ENCODE assay signal across 1 cellular context in the genomic region with DNA sequence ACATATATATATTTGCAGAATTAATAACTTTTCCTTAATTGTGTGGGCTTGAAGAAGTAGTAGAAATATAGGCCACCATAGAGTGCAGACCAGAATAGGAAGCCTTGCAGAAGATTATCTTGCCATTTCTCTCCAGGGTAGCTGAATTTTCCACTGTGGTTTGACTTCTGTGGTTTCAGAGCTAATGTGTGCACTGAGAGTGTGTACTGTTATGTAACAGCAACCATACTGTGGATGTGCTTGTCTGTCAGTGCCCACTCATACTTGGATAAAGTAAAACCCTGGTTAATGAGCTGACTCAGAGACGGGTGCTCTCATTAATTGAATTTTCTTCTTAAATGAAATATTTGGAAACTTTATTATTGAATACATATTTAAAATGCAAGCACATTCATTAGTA.
TF ChIP-seq lines count a peak whose summit lies in the region.

No MANE protein-coding gene starts in this region.

TF ChIP-seq in GM12878, 131 proteins besides CTCF, POLR2A, EP300 and RAD21 (continued from another document and continues in another):
- TF ChIP-seq, protein P1, sequence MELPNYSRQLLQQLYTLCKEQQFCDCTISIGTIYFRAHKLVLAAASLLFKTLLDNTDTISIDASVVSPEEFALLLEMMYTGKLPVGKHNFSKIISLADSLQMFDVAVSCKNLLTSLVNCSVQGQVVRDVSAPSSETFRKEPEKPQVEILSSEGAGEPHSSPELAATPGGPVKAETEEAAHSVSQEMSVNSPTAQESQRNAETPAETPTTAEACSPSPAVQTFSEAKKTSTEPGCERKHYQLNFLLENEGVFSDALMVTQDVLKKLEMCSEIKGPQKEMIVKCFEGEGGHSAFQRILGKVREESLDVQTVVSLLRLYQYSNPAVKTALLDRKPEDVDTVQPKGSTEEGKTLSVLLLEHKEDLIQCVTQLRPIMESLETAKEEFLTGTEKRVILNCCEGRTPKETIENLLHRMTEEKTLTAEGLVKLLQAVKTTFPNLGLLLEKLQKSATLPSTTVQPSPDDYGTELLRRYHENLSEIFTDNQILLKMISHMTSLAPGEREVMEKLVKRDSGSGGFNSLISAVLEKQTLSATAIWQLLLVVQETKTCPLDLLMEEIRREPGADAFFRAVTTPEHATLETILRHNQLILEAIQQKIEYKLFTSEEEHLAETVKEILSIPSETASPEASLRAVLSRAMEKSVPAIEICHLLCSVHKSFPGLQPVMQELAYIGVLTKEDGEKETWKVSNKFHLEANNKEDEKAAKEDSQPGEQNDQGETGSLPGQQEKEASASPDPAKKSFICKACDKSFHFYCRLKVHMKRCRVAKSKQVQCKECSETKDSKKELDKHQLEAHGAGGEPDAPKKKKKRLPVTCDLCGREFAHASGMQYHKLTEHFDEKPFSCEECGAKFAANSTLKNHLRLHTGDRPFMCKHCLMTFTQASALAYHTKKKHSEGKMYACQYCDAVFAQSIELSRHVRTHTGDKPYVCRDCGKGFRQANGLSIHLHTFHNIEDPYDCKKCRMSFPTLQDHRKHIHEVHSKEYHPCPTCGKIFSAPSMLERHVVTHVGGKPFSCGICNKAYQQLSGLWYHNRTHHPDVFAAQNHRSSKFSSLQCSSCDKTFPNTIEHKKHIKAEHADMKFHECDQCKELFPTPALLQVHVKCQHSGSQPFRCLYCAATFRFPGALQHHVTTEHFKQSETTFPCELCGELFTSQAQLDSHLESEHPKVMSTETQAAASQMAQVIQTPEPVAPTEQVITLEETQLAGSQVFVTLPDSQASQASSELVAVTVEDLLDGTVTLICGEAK (IDR thresholded peaks at IDR 0.05; ENCODE audit: borderline replicate concordance) = no peak; the same call in 1 of the 2 replicates
- TF ChIP-seq, protein P2, sequence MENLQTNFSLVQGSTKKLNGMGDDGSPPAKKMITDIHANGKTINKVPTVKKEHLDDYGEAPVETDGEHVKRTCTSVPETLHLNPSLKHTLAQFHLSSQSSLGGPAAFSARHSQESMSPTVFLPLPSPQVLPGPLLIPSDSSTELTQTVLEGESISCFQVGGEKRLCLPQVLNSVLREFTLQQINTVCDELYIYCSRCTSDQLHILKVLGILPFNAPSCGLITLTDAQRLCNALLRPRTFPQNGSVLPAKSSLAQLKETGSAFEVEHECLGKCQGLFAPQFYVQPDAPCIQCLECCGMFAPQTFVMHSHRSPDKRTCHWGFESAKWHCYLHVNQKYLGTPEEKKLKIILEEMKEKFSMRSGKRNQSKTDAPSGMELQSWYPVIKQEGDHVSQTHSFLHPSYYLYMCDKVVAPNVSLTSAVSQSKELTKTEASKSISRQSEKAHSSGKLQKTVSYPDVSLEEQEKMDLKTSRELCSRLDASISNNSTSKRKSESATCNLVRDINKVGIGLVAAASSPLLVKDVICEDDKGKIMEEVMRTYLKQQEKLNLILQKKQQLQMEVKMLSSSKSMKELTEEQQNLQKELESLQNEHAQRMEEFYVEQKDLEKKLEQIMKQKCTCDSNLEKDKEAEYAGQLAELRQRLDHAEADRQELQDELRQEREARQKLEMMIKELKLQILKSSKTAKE (IDR thresholded peaks at IDR 0.05; ENCODE audit: low read depth, poor library complexity, severe bottlenecking) = peak; percentile 59
- TF ChIP-seq SMARCA5 (IDR thresholded peaks at IDR 0.05) (no peak), TAF1 (IDR thresholded peaks at IDR 0.05; ENCODE audit: borderline replicate concordance, low read depth, low read length) (no peak), TARDBP (IDR thresholded peaks at IDR 0.05; ENCODE audit: borderline replicate concordance) (no peak), SMAD1 (IDR thresholded peaks at IDR 0.05; ENCODE audit: low read depth, partially characterized antibody) (peak; percentile 49), SMAD5 (IDR thresholded peaks at IDR 0.05; ENCODE audit: low read depth) (no peak), STAT3 (IDR thresholded peaks at IDR 0.05; ENCODE audit: low read depth, low read length) (no peak), NFYA (IDR thresholded peaks at IDR 0.05; ENCODE audit: borderline replicate concordance, low read depth, low read length) (no peak), BRCA1 (IDR thresholded peaks at IDR 0.05; ENCODE audit: low read depth, low read length) (no peak), NBN (IDR thresholded peaks at IDR 0.05) (peak; percentile 60; the same call in 1 of the 2 replicates), HDGF (IDR thresholded peaks at IDR 0.05) (no peak), SUZ12 (IDR thresholded peaks at IDR 0.05; ENCODE audit: unreplicated experiment) (no peak), RCOR1 (conservative IDR thresholded peaks at IDR 0.05; ENCODE audit: low read depth, low read length) (no peak), KLF5 (IDR thresholded peaks at IDR 0.05; ENCODE audit: partially characterized antibody) (no peak), KAT2A (conservative IDR thresholded peaks at IDR 0.05; ENCODE audit: control insufficient read depth, low read depth, low read length) (no peak), ZNF622 (IDR thresholded peaks at IDR 0.05) (no peak), MYC (IDR thresholded peaks at IDR 0.05; ENCODE audit: insufficient read depth, insufficient read length, insufficient replicate concordance, low read length, severe bottlenecking) (no peak), CBX3 (IDR thresholded peaks at IDR 0.05; ENCODE audit: borderline replicate concordance, low read depth) (no peak), ATF7 (IDR thresholded peaks at IDR 0.05; ENCODE audit: low read depth) (peak; percentile 70), DPF2 (IDR thresholded peaks at IDR 0.05) (peak; percentile 88), LARP7 (IDR thresholded peaks at IDR 0.05) (no peak), IKZF2 (IDR thresholded peaks at IDR 0.05) (peak; percentile 85 to 90; a peak in 3 of 4 replicates), TCF7 (IDR thresholded peaks at IDR 0.05; ENCODE audit: borderline replicate concordance) (no peak), RUNX3 (IDR thresholded peaks at IDR 0.05; ENCODE audit: low read length) (peak; percentile 91), TCF12 (IDR thresholded peaks at IDR 0.05; ENCODE audit: low read depth, low read length) (no peak), ZNF384 (IDR thresholded peaks at IDR 0.05; ENCODE audit: borderline replicate concordance, low read depth, low read length) (no peak), SREBF1 (IDR thresholded peaks at IDR 0.05; ENCODE audit: low read length) (no peak), MTA2 (IDR thresholded peaks at IDR 0.05; ENCODE audit: low read depth) (peak; percentile 98)
- TF ChIP-seq, protein P3, sequence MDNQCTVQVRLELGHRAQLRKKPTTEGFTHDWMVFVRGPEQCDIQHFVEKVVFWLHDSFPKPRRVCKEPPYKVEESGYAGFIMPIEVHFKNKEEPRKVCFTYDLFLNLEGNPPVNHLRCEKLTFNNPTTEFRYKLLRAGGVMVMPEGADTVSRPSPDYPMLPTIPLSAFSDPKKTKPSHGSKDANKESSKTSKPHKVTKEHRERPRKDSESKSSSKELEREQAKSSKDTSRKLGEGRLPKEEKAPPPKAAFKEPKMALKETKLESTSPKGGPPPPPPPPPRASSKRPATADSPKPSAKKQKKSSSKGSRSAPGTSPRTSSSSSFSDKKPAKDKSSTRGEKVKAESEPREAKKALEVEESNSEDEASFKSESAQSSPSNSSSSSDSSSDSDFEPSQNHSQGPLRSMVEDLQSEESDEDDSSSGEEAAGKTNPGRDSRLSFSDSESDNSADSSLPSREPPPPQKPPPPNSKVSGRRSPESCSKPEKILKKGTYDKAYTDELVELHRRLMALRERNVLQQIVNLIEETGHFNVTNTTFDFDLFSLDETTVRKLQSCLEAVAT (IDR thresholded peaks at IDR 0.05) = peak; percentile 81; the same call in 1 of the 2 replicates
- TF ChIP-seq, protein P4, sequence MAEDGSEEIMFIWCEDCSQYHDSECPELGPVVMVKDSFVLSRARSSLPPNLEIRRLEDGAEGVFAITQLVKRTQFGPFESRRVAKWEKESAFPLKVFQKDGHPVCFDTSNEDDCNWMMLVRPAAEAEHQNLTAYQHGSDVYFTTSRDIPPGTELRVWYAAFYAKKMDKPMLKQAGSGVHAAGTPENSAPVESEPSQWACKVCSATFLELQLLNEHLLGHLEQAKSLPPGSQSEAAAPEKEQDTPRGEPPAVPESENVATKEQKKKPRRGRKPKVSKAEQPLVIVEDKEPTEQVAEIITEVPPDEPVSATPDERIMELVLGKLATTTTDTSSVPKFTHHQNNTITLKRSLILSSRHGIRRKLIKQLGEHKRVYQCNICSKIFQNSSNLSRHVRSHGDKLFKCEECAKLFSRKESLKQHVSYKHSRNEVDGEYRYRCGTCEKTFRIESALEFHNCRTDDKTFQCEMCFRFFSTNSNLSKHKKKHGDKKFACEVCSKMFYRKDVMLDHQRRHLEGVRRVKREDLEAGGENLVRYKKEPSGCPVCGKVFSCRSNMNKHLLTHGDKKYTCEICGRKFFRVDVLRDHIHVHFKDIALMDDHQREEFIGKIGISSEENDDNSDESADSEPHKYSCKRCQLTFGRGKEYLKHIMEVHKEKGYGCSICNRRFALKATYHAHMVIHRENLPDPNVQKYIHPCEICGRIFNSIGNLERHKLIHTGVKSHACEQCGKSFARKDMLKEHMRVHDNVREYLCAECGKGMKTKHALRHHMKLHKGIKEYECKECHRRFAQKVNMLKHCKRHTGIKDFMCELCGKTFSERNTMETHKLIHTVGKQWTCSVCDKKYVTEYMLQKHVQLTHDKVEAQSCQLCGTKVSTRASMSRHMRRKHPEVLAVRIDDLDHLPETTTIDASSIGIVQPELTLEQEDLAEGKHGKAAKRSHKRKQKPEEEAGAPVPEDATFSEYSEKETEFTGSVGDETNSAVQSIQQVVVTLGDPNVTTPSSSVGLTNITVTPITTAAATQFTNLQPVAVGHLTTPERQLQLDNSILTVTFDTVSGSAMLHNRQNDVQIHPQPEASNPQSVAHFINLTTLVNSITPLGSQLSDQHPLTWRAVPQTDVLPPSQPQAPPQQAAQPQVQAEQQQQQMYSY (CRISPR knock-in tag; IDR thresholded peaks at IDR 0.05) = no peak
- TF ChIP-seq, protein P5, sequence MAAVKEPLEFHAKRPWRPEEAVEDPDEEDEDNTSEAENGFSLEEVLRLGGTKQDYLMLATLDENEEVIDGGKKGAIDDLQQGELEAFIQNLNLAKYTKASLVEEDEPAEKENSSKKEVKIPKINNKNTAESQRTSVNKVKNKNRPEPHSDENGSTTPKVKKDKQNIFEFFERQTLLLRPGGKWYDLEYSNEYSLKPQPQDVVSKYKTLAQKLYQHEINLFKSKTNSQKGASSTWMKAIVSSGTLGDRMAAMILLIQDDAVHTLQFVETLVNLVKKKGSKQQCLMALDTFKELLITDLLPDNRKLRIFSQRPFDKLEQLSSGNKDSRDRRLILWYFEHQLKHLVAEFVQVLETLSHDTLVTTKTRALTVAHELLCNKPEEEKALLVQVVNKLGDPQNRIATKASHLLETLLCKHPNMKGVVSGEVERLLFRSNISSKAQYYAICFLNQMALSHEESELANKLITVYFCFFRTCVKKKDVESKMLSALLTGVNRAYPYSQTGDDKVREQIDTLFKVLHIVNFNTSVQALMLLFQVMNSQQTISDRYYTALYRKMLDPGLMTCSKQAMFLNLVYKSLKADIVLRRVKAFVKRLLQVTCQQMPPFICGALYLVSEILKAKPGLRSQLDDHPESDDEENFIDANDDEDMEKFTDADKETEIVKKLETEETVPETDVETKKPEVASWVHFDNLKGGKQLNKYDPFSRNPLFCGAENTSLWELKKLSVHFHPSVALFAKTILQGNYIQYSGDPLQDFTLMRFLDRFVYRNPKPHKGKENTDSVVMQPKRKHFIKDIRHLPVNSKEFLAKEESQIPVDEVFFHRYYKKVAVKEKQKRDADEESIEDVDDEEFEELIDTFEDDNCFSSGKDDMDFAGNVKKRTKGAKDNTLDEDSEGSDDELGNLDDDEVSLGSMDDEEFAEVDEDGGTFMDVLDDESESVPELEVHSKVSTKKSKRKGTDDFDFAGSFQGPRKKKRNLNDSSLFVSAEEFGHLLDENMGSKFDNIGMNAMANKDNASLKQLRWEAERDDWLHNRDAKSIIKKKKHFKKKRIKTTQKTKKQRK (IDR thresholded peaks at IDR 0.05; ENCODE audit: low read depth, low read length) = no peak
- TF ChIP-seq, protein P6, sequence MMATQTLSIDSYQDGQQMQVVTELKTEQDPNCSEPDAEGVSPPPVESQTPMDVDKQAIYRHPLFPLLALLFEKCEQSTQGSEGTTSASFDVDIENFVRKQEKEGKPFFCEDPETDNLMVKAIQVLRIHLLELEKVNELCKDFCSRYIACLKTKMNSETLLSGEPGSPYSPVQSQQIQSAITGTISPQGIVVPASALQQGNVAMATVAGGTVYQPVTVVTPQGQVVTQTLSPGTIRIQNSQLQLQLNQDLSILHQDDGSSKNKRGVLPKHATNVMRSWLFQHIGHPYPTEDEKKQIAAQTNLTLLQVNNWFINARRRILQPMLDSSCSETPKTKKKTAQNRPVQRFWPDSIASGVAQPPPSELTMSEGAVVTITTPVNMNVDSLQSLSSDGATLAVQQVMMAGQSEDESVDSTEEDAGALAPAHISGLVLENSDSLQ (IDR thresholded peaks at IDR 0.05) = peak; percentile 84
- TF ChIP-seq, protein P7, sequence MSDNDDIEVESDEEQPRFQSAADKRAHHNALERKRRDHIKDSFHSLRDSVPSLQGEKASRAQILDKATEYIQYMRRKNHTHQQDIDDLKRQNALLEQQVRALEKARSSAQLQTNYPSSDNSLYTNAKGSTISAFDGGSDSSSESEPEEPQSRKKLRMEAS (IDR thresholded peaks at IDR 0.05; ENCODE audit: low read depth, low read length) = no peak
- TF ChIP-seq, protein P8, sequence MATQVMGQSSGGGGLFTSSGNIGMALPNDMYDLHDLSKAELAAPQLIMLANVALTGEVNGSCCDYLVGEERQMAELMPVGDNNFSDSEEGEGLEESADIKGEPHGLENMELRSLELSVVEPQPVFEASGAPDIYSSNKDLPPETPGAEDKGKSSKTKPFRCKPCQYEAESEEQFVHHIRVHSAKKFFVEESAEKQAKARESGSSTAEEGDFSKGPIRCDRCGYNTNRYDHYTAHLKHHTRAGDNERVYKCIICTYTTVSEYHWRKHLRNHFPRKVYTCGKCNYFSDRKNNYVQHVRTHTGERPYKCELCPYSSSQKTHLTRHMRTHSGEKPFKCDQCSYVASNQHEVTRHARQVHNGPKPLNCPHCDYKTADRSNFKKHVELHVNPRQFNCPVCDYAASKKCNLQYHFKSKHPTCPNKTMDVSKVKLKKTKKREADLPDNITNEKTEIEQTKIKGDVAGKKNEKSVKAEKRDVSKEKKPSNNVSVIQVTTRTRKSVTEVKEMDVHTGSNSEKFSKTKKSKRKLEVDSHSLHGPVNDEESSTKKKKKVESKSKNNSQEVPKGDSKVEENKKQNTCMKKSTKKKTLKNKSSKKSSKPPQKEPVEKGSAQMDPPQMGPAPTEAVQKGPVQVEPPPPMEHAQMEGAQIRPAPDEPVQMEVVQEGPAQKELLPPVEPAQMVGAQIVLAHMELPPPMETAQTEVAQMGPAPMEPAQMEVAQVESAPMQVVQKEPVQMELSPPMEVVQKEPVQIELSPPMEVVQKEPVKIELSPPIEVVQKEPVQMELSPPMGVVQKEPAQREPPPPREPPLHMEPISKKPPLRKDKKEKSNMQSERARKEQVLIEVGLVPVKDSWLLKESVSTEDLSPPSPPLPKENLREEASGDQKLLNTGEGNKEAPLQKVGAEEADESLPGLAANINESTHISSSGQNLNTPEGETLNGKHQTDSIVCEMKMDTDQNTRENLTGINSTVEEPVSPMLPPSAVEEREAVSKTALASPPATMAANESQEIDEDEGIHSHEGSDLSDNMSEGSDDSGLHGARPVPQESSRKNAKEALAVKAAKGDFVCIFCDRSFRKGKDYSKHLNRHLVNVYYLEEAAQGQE (IDR thresholded peaks at IDR 0.05; ENCODE audit: low read depth, low read length) = no peak
- TF ChIP-seq, protein P9, sequence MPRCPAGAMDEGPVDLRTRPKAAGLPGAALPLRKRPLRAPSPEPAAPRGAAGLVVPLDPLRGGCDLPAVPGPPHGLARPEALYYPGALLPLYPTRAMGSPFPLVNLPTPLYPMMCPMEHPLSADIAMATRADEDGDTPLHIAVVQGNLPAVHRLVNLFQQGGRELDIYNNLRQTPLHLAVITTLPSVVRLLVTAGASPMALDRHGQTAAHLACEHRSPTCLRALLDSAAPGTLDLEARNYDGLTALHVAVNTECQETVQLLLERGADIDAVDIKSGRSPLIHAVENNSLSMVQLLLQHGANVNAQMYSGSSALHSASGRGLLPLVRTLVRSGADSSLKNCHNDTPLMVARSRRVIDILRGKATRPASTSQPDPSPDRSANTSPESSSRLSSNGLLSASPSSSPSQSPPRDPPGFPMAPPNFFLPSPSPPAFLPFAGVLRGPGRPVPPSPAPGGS (IDR thresholded peaks at IDR 0.05; ENCODE audit: borderline replicate concordance, insufficient read depth, low read depth, low read length, poor library complexity, severe bottlenecking) = no peak
